Comparison of ENCODE assay signal across 9 cellular contexts in genomic region chr4:15963001-15963451, GRCh38. TPM values are rescaled to one million over a fixed set of nuclear protein-coding genes. Genes with fewer than 3 reads are reported as not detected.
DNase-seq lines count a peak whose midpoint lies in the region; ATAC-seq and TF ChIP-seq lines count a peak whose summit lies in the region.
"Had no signal": no experiment of that assay in that cellular context is flagged by ENCODE, and none has a peak within 500 bp of the region (broad histone marks: within the 10 kb centered on the region; RNA-seq: fewer than 3 reads in every experiment).

FGFBP2 (minus strand) TSS chr4:15963175; CDS start chr4:15963129, 46 bp downstream.

- peaks cover 28% of the 10 kb centered on the region for H3K4me1 Mint-ChIP-seq in activated CD8-positive, alpha-beta memory T cell treated with anti-CD3 and anti-CD28 coated beads, Interleukin-2, amount 10 ng/mL, durations not matched to agents 7 days and 5 days
- H3K4me1 Mint-ChIP-seq in progenitor cell of endocrine pancreas (ENCODE audit: low read depth), result no peaks in the 10 kb centered on the region

- H3K27ac Mint-ChIP-seq in activated CD8-positive, alpha-beta memory T cell treated with anti-CD3 and anti-CD28 coated beads, Interleukin-2, amount 10 ng/mL, durations not matched to agents 7 days and 5 days, result peak within 1 kb of the TSS; percentile 56
- H3K27ac Mint-ChIP-seq in progenitor cell of endocrine pancreas, result no peak within 1 kb of the TSS

- no peaks in the 10 kb centered on the region for H3K9me3 Mint-ChIP-seq in activated CD8-positive, alpha-beta memory T cell treated with anti-CD3 and anti-CD28 coated beads, Interleukin-2, amount 10 ng/mL, durations not matched to agents 7 days and 5 days (ENCODE audit: low read depth)
- H3K9me3 Mint-ChIP-seq in progenitor cell of endocrine pancreas (ENCODE audit: low read depth), result peaks cover 14% of the 10 kb centered on the region

- peaks cover 33% of the 10 kb centered on the region for H3K27me3 Mint-ChIP-seq in activated CD8-positive, alpha-beta memory T cell treated with anti-CD3 and anti-CD28 coated beads, Interleukin-2, amount 10 ng/mL, durations not matched to agents 7 days and 5 days
- no peaks in the 10 kb centered on the region for H3K27me3 Mint-ChIP-seq in progenitor cell of endocrine pancreas

- peak; percentile 64 for ATAC-seq in GM21723 (IDR thresholded peaks at IDR 0.05; ENCODE audit: unreplicated experiment)
- peak; percentile 87 for ATAC-seq in activated CD8-positive, alpha-beta memory T cell treated with anti-CD3 and anti-CD28 coated beads, Interleukin-2, amount 10 ng/mL, durations not matched to agents 7 days and 5 days
- ATAC-seq in GM19452 (IDR thresholded peaks at IDR 0.05; ENCODE audit: unreplicated experiment), result no peak

- peak within 1 kb of the TSS; percentile 51 for H3K4me3 Mint-ChIP-seq in activated CD8-positive, alpha-beta memory T cell treated with anti-CD3 and anti-CD28 coated beads, Interleukin-2, amount 10 ng/mL, durations not matched to agents 7 days and 5 days
- no peak within 1 kb of the TSS for H3K4me3 Mint-ChIP-seq in progenitor cell of endocrine pancreas (ENCODE audit: low read depth)

- peak; percentile 52 for TF ChIP-seq CTCF in fibroblast of mammary gland (conservative IDR thresholded peaks at IDR 0.05; ENCODE audit: control insufficient read depth, insufficient read depth, low read depth, low read length)
- peak; percentile 52 for TF ChIP-seq CTCF in progenitor cell of endocrine pancreas (IDR thresholded peaks at IDR 0.05; ENCODE audit: unreplicated experiment)

- CTCF ChIA-PET in activated CD8-positive, alpha-beta memory T cell treated with anti-CD3 and anti-CD28 coated beads, Interleukin-2, amount 10 ng/mL, durations not matched to agents 7 days and 5 days (lab: Charles Lee), result interaction anchor here (0.8 to 5.8 kb wide), 9 partner anchors 14 to 302 kb away, joined by 3 to 59 read pairs (median 4); no protein-coding TSS in a partner anchor

- H3K36me3 Mint-ChIP-seq in activated CD8-positive, alpha-beta memory T cell treated with anti-CD3 and anti-CD28 coated beads, Interleukin-2, amount 10 ng/mL, durations not matched to agents 7 days and 5 days, result no peaks in the 10 kb centered on the region
- peaks cover 15% of the 10 kb centered on the region for H3K36me3 Mint-ChIP-seq in progenitor cell of endocrine pancreas (ENCODE audit: insufficient read depth)

- DNase-seq in EH (ENCODE audit: low read depth) (peak; percentile 63), NCI-H1092 (lab: John Stamatoyannopoulos, UW) (peak; percentile 34), fibroblast of mammary gland (ENCODE audit: low read depth) (peak; percentile 49), progenitor cell of endocrine pancreas (ENCODE audit: low spot score, unreplicated experiment) (no peak), kidney glomerular epithelial cell (lab: John Stamatoyannopoulos, UW) (no peak)
- DNase-seq in activated CD8-positive, alpha-beta memory T cell treated with anti-CD3 and anti-CD28 coated beads, Interleukin-2, amount 10 ng/mL, durations not matched to agents 7 days and 5 days, result peak; percentile 87

- no peak within 1 kb of the TSS for H3K4me3 ChIP-seq in fibroblast of mammary gland (ENCODE audit: control insufficient read depth, low read depth, low read length)
- H3K4me3 ChIP-seq: adrenal gland had no signal

RNA-seq across cellular contexts. Expression of gene FGFBP2, which starts in this region (rescaled TPM):
- total RNA-seq in activated CD8-positive, alpha-beta memory T cell treated with anti-CD3 and anti-CD28 coated beads, Interleukin-2, amount 10 ng/mL, durations not matched to agents 7 days and 5 days, result 1 to 10 TPM; 2.0 to 9.0 TPM
- not detected in 2 replicates for total RNA-seq in progenitor cell of endocrine pancreas

Comparison
In these comparisons a context has a peak if more than half of its experiments do, and no peak if none do; other contexts are left out.
1. DNase-seq: peak in EH (single experiment), NCI-H1092 (single experiment), activated CD8-positive, alpha-beta memory T cell treated with anti-CD3 and anti-CD28 coated beads, Interleukin-2, amount 10 ng/mL, durations not matched to agents 7 days and 5 days (single experiment) and fibroblast of mammary gland (single experiment); none in progenitor cell of endocrine pancreas (single experiment) and kidney glomerular epithelial cell (single experiment).